Comparison of ENCODE assay signal across 2 cellular contexts in the genomic region with DNA sequence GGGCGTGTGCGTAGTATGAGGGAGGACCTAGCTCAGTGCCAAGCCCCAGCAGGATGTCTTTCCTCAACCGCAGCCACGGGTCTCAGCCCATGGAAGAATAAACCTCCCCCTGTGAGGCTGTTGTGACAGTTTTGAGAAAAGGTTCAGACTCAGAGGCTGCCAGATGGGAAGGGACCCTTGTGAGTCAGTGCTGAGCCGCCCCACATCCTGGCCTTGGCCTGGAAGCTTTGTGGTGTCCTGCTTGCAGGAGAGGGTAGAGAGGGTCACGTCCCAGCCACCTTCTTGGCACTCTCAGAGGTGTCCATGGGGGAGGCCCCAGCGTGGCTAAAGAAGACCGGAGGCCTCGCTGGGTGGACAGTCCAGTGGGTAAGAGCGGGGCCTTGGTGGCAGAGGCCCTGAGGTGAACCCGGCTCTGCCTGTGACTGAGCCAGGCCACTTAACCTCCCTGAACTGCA.
TF ChIP-seq lines count a peak whose summit lies in the region.

No MANE protein-coding gene starts in this region.

TF ChIP-seq in liver, 16 proteins besides CTCF, POLR2A, EP300 and RAD21:
- TF ChIP-seq TAF1 (conservative IDR thresholded peaks at IDR 0.05) (no peak), YY1 (IDR thresholded peaks at IDR 0.05) (no peak), SP1 (IDR thresholded peaks at IDR 0.05) (no peak), NR2F2 (IDR thresholded peaks at IDR 0.05) (no peak), HNF4G (IDR thresholded peaks at IDR 0.05) (no peak), FOXA1 (IDR thresholded peaks at IDR 0.05) (no peak)
- TF ChIP-seq, protein P1, sequence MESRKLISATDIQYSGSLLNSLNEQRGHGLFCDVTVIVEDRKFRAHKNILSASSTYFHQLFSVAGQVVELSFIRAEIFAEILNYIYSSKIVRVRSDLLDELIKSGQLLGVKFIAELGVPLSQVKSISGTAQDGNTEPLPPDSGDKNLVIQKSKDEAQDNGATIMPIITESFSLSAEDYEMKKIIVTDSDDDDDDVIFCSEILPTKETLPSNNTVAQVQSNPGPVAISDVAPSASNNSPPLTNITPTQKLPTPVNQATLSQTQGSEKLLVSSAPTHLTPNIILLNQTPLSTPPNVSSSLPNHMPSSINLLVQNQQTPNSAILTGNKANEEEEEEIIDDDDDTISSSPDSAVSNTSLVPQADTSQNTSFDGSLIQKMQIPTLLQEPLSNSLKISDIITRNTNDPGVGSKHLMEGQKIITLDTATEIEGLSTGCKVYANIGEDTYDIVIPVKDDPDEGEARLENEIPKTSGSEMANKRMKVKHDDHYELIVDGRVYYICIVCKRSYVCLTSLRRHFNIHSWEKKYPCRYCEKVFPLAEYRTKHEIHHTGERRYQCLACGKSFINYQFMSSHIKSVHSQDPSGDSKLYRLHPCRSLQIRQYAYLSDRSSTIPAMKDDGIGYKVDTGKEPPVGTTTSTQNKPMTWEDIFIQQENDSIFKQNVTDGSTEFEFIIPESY (IDR thresholded peaks at IDR 0.05): no peak

TF ChIP-seq in HepG2, 621 proteins besides CTCF, POLR2A, EP300 and RAD21:
- TF ChIP-seq ATF7-NPFF (CRISPR knock-in tag; IDR thresholded peaks at IDR 0.05; ENCODE audit: low read depth): no peak
- no peak for TF ChIP-seq ZNF501 (CRISPR knock-in tag; IDR thresholded peaks at IDR 0.05)
- TF ChIP-seq TARDBP (CRISPR knock-in tag; IDR thresholded peaks at IDR 0.05): no peak
- TF ChIP-seq, protein P2, sequence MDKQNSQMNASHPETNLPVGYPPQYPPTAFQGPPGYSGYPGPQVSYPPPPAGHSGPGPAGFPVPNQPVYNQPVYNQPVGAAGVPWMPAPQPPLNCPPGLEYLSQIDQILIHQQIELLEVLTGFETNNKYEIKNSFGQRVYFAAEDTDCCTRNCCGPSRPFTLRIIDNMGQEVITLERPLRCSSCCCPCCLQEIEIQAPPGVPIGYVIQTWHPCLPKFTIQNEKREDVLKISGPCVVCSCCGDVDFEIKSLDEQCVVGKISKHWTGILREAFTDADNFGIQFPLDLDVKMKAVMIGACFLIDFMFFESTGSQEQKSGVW (CRISPR knock-in tag; IDR thresholded peaks at IDR 0.05; ENCODE audit: borderline replicate concordance): no peak
- no peak for TF ChIP-seq JUND (CRISPR knock-in tag; IDR thresholded peaks at IDR 0.05)
- no peak for TF ChIP-seq ZNF460 (CRISPR knock-in tag; IDR thresholded peaks at IDR 0.05; ENCODE audit: borderline replicate concordance)
- no peak for TF ChIP-seq TMF1 (CRISPR knock-in tag; IDR thresholded peaks at IDR 0.05; ENCODE audit: low read depth)
- TF ChIP-seq ZNF180 (CRISPR knock-in tag; IDR thresholded peaks at IDR 0.05; ENCODE audit: borderline replicate concordance, low read depth): no peak
- no peak for TF ChIP-seq KAT7 (CRISPR knock-in tag; IDR thresholded peaks at IDR 0.05; ENCODE audit: borderline replicate concordance)
- TF ChIP-seq, protein P3, sequence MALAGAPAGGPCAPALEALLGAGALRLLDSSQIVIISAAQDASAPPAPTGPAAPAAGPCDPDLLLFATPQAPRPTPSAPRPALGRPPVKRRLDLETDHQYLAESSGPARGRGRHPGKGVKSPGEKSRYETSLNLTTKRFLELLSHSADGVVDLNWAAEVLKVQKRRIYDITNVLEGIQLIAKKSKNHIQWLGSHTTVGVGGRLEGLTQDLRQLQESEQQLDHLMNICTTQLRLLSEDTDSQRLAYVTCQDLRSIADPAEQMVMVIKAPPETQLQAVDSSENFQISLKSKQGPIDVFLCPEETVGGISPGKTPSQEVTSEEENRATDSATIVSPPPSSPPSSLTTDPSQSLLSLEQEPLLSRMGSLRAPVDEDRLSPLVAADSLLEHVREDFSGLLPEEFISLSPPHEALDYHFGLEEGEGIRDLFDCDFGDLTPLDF (CRISPR knock-in tag; IDR thresholded peaks at IDR 0.05): no peak
- TF ChIP-seq MYNN (CRISPR knock-in tag; IDR thresholded peaks at IDR 0.05; ENCODE audit: low read depth): no peak
- no peak for TF ChIP-seq KLF16 (CRISPR knock-in tag; IDR thresholded peaks at IDR 0.05)
- TF ChIP-seq, protein P4, sequence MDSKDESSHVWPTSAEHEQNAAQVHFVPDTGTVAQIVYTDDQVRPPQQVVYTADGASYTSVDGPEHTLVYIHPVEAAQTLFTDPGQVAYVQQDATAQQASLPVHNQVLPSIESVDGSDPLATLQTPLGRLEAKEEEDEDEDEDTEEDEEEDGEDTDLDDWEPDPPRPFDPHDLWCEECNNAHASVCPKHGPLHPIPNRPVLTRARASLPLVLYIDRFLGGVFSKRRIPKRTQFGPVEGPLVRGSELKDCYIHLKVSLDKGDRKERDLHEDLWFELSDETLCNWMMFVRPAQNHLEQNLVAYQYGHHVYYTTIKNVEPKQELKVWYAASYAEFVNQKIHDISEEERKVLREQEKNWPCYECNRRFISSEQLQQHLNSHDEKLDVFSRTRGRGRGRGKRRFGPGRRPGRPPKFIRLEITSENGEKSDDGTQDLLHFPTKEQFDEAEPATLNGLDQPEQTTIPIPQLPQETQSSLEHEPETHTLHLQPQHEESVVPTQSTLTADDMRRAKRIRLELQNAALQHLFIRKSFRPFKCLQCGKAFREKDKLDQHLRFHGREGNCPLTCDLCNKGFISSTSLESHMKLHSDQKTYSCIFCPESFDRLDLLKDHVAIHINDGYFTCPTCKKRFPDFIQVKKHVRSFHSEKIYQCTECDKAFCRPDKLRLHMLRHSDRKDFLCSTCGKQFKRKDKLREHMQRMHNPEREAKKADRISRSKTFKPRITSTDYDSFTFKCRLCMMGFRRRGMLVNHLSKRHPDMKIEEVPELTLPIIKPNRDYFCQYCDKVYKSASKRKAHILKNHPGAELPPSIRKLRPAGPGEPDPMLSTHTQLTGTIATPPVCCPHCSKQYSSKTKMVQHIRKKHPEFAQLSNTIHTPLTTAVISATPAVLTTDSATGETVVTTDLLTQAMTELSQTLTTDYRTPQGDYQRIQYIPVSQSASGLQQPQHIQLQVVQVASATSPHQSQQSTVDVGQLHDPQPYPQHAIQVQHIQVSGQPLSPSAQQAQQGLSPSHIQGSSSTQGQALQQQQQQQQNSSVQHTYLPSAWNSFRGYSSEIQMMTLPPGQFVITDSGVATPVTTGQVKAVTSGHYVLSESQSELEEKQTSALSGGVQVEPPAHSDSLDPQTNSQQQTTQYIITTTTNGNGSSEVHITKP (CRISPR knock-in tag; IDR thresholded peaks at IDR 0.05; ENCODE audit: low read depth): no peak
- TF ChIP-seq, protein P5, sequence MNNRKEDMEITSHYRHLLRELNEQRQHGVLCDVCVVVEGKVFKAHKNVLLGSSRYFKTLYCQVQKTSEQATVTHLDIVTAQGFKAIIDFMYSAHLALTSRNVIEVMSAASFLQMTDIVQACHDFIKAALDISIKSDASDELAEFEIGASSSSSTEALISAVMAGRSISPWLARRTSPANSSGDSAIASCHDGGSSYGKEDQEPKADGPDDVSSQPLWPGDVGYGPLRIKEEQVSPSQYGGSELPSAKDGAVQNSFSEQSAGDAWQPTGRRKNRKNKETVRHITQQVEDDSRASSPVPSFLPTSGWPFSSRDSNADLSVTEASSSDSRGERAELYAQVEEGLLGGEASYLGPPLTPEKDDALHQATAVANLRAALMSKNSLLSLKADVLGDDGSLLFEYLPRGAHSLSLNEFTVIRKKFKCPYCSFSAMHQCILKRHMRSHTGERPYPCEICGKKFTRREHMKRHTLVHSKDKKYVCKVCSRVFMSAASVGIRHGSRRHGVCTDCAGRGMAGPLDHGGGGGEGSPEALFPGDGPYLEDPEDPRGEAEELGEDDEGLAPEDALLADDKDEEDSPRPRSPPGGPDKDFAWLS (CRISPR knock-in tag; IDR thresholded peaks at IDR 0.05; ENCODE audit: borderline replicate concordance): no peak
- TF ChIP-seq ZNF331 (CRISPR knock-in tag; IDR thresholded peaks at IDR 0.05): no peak
- no peak for TF ChIP-seq CREM (IDR thresholded peaks at IDR 0.05)
- no peak for TF ChIP-seq CREM (CRISPR knock-in tag; IDR thresholded peaks at IDR 0.05)
